ENCODE assay signal across 1 cellular context in the genomic region with DNA sequence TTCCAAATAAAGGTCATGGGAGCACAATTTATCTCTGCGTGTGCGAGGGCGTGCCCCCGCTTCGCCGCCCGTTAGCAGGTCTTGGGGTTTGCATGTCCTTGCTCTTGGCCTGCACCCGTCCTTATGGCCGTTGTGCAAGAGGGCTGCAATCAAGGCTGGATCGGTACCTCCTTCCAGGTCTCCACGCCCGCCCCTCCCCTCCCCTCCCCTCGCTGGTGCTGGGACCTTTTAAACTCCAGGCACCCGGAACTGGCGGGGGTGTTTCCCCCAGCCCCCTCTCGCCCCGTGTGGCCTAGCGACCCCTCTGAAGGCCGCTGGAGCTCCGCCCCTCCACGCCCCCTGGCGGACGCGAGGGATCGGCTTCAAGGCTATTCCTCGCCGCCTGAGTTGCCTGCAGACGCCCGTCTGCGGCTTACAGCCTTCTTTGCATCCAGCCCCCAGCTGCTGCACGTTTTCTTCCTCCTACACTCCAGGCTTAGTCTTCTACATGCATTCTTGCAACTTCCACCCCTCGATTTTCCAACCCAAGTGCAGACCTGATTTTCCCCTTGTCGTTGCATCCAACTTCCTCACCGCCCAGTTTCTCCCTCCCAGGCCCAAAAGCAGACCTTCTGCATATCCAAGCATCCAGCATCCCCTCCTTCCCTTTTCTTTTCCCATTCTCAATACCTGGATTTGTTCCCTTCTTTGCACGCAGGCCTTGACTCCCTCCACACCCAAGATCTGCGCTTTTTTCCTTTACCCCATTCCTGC.
A peak's percentile ranks its signal among the peaks of the same experiment; 100 is the strongest.
TF ChIP-seq lines count a peak whose summit lies in the region.

No MANE protein-coding gene starts in this region.

TF ChIP-seq in GM23338, 12 proteins besides CTCF, POLR2A, EP300 and RAD21:
- TF ChIP-seq, protein P1, sequence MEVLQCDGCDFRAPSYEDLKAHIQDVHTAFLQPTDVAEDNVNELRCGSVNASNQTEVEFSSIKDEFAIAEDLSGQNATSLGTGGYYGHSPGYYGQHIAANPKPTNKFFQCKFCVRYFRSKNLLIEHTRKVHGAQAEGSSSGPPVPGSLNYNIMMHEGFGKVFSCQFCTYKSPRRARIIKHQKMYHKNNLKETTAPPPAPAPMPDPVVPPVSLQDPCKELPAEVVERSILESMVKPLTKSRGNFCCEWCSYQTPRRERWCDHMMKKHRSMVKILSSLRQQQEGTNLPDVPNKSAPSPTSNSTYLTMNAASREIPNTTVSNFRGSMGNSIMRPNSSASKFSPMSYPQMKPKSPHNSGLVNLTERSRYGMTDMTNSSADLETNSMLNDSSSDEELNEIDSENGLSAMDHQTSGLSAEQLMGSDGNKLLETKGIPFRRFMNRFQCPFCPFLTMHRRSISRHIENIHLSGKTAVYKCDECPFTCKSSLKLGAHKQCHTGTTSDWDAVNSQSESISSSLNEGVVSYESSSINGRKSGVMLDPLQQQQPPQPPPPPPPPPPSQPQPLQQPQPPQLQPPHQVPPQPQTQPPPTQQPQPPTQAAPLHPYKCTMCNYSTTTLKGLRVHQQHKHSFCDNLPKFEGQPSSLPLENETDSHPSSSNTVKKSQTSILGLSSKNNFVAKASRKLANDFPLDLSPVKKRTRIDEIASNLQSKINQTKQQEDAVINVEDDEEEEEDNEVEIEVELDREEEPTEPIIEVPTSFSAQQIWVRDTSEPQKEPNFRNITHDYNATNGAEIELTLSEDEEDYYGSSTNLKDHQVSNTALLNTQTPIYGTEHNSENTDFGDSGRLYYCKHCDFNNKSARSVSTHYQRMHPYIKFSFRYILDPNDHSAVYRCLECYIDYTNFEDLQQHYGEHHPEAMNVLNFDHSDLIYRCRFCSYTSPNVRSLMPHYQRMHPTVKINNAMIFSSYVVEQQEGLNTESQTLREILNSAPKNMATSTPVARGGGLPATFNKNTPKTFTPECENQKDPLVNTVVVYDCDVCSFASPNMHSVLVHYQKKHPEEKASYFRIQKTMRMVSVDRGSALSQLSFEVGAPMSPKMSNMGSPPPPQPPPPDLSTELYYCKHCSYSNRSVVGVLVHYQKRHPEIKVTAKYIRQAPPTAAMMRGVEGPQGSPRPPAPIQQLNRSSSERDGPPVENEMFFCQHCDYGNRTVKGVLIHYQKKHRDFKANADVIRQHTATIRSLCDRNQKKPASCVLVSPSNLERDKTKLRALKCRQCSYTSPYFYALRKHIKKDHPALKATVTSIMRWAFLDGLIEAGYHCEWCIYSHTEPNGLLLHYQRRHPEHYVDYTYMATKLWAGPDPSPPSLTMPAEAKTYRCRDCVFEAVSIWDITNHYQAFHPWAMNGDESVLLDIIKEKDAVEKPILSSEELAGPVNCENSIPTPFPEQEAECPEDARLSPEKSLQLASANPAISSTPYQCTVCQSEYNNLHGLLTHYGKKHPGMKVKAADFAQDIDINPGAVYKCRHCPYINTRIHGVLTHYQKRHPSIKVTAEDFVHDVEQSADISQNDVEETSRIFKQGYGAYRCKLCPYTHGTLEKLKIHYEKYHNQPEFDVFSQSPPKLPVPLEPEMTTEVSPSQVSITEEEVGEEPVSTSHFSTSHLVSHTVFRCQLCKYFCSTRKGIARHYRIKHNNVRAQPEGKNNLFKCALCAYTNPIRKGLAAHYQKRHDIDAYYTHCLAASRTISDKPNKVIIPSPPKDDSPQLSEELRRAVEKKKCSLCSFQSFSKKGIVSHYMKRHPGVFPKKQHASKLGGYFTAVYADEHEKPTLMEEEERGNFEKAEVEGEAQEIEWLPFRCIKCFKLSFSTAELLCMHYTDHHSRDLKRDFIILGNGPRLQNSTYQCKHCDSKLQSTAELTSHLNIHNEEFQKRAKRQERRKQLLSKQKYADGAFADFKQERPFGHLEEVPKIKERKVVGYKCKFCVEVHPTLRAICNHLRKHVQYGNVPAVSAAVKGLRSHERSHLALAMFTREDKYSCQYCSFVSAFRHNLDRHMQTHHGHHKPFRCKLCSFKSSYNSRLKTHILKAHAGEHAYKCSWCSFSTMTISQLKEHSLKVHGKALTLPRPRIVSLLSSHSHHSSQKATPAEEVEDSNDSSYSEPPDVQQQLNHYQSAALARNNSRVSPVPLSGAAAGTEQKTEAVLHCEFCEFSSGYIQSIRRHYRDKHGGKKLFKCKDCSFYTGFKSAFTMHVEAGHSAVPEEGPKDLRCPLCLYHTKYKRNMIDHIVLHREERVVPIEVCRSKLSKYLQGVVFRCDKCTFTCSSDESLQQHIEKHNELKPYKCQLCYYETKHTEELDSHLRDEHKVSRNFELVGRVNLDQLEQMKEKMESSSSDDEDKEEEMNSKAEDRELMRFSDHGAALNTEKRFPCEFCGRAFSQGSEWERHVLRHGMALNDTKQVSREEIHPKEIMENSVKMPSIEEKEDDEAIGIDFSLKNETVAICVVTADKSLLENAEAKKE (CRISPR knock-in tag; IDR thresholded peaks at IDR 0.05) = no peak
- peak; percentile 67 for TF ChIP-seq POLR2AphosphoS5 (IDR thresholded peaks at IDR 0.05; ENCODE audit: low read depth)
- no peak for TF ChIP-seq ZNF114 (CRISPR knock-in tag; IDR thresholded peaks at IDR 0.05)
- TF ChIP-seq EZH2 (IDR thresholded peaks at IDR 0.05; ENCODE audit: low read depth, unreplicated experiment) = no peak
- TF ChIP-seq CREB1 (CRISPR knock-in tag; IDR thresholded peaks at IDR 0.05; ENCODE audit: low read depth) = peak; percentile 34; the same call in 1 of the 2 replicates
